17 cellular contexts compared by ENCODE assay signal in the genomic region with DNA sequence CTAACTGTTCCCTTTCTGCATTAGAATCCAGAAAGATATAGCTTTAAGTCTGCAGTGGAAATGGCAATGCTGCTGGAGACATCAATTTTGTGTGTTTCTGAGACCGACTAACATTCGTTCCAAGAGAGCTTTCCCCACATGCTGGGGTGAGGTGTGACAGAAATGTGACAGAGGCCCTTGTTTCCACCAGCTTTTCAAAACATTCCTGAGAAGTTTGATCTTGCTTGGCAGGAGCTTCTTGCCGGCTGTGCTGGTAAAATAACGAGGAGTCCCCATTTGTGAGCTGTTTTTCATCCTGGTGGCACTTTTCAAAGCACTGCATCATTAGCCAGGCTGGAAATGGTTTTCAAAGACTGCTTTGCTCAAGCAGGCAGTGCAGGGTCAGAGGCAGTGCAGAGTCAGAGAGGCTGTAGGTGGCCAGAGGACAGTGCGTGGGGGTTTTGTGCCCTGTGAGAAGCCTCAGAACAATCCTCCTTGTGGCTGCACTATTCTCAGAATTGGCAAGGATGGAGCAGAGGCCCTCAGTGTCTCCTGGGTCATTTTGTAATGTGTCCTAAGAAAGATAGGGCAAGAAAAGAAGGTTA.
"Had no signal": no experiment of that assay in that cellular context is flagged by ENCODE, and none has a peak within 500 bp of the region (broad histone marks: within the 10 kb centered on the region; RNA-seq: fewer than 3 reads in every experiment).

No MANE protein-coding gene starts in this region.

- H3K9me3 ChIP-seq: adrenal gland, left ventricle myocardium inferior, ovary, psoas muscle, right atrium auricular region, tibial artery had no signal

- DNase-seq: activated CD8-positive, alpha-beta memory T cell treated with anti-CD3 and anti-CD28 coated beads, Interleukin-2, amount 50 U/mL, for 4 hours; activated T-cell treated with anti-CD3 and anti-CD28 coated beads, Interleukin-2, amount 50 U/mL, for 24 hours; adrenal gland; effector CD4-positive, alpha-beta T cell; erythroblast; kidney glomerular epithelial cell; left ventricle myocardium inferior; mammary epithelial cell; natural killer cell; ovary; psoas muscle; stimulated activated CD4-positive, alpha-beta T cell treated with anti-CD3 and anti-CD28 coated beads, Interleukin-4, amount 100 ng/mL, for 4 hours; T-helper 9 cell; tibial artery had no signal

- H3K4me1 ChIP-seq: adrenal gland, left ventricle myocardium inferior, psoas muscle, right atrium auricular region, tibial artery had no signal

- H3K27ac ChIP-seq: adrenal gland, left ventricle myocardium inferior, ovary, psoas muscle, right atrium auricular region, tibial artery had no signal

- H3K27me3 ChIP-seq: adrenal gland, ovary, right atrium auricular region had no signal

- H3K4me3 ChIP-seq: adrenal gland, left ventricle myocardium inferior, ovary, psoas muscle, right atrium auricular region, tibial artery had no signal

- ATAC-seq: activated naive CD4-positive, alpha-beta T cell treated with anti-CD3 and anti-CD28 coated beads, Interleukin-2, amount 50 U/mL, for 72 hours; activated T-helper 17 cell treated with anti-CD3 and anti-CD28 coated beads, Interleukin-2, amount 50 U/mL, for 72 hours; natural killer cell; psoas muscle had no signal

- H3K36me3 ChIP-seq: adrenal gland, left ventricle myocardium inferior, ovary, right atrium auricular region, tibial artery had no signal
